In genomic region chr6:13304580-13305255, GRCh38 we compare ENCODE assay signal across 10 cellular contexts. TPM values are rescaled to one million over a fixed set of nuclear protein-coding genes. Genes with fewer than 3 reads are reported as not detected.
DNase-seq lines count a peak whose midpoint lies in the region; ATAC-seq, FAIRE-seq and TF ChIP-seq lines count a peak whose summit lies in the region.
"Had no signal": no experiment of that assay in that cellular context is flagged by ENCODE, and none has a peak within 500 bp of the region (broad histone marks: within the 10 kb centered on the region; RNA-seq: fewer than 3 reads in every experiment).

No MANE protein-coding gene starts in this region.

- peak overlapping the region; percentile 72 for H3K27ac ChIP-seq in astrocyte (ENCODE audit: low read depth, low read length)

- no peaks in the 10 kb centered on the region for H3K9me3 ChIP-seq in astrocyte (ENCODE audit: insufficient read depth, low read depth, low read length)

- TF ChIP-seq CTCF in astrocyte (IDR thresholded peaks at IDR 0.05; ENCODE audit: insufficient read depth, low read depth, low read length) (no peak), osteocyte (IDR thresholded peaks at IDR 0.05) (no peak)

- no peak overlapping the region for H3K4me2 ChIP-seq in astrocyte (ENCODE audit: low read length)

- no peak overlapping the region for H2AFZ ChIP-seq in astrocyte (ENCODE audit: low read depth, low read length)

- ATAC-seq in GM18907 (IDR thresholded peaks at IDR 0.05; ENCODE audit: unreplicated experiment) (peak; percentile 26), HG02759 (IDR thresholded peaks at IDR 0.05; ENCODE audit: unreplicated experiment) (peak; percentile 38)
- ATAC-seq: HCT116 had no signal

- peaks cover 30% of the 10 kb centered on the region for H3K4me1 ChIP-seq in astrocyte (ENCODE audit: insufficient read depth, low read length)

- no peak for FAIRE-seq in astrocyte (lab: Jason Lieb, UNC)

- H3K27ac Mint-ChIP-seq in astrocyte (ENCODE audit: unreplicated experiment) (no peak overlapping the region), osteocyte (ENCODE audit: unreplicated experiment) (no peak overlapping the region)

- H4K20me1 ChIP-seq in astrocyte (ENCODE audit: insufficient read depth, low read length): peaks cover 8% of the 10 kb centered on the region

- no peaks in the 10 kb centered on the region for H3K27me3 ChIP-seq in astrocyte (ENCODE audit: insufficient read depth, low read length)

- H3K9ac ChIP-seq in astrocyte (ENCODE audit: low read length): no peak overlapping the region

- H3K9me3 Mint-ChIP-seq in astrocyte (ENCODE audit: unreplicated experiment) (no peaks in the 10 kb centered on the region), osteocyte (ENCODE audit: unreplicated experiment) (no peaks in the 10 kb centered on the region)

- H3K4me3 Mint-ChIP-seq in astrocyte (ENCODE audit: unreplicated experiment) (no peak overlapping the region), osteocyte (ENCODE audit: unreplicated experiment) (no peak overlapping the region)

- peaks cover 27% of the 10 kb centered on the region for H3K4me1 Mint-ChIP-seq in astrocyte (ENCODE audit: low read depth, unreplicated experiment)
- peaks cover 21% of the 10 kb centered on the region for H3K4me1 Mint-ChIP-seq in osteocyte (ENCODE audit: unreplicated experiment)

- H3K79me2 ChIP-seq in astrocyte (ENCODE audit: insufficient read depth, low read length): peaks cover 2% of the 10 kb centered on the region

- no peak overlapping the region for H3K4me3 ChIP-seq in astrocyte (ENCODE audit: insufficient read depth, low read depth, low read length)

- no peak for DNase-seq in astrocyte (ENCODE audit: low read depth)
- DNase-seq in osteocyte (ENCODE audit: extremely low spot score, unreplicated experiment): peak; percentile 65
- DNase-seq in NCI-H2171 treated with DMSO at 0.1 percent for 48 hours (lab: John Stamatoyannopoulos, UW): no peak
- DNase-seq in stimulated activated naive CD4-positive, alpha-beta T cell (lab: John Stamatoyannopoulos, UW): no peak
- DNase-seq in NCI-H524 (lab: John Stamatoyannopoulos, UW): no peak
- no peak for DNase-seq in SK-N-DZ (ENCODE audit: low spot score)
- DNase-seq: SIG-M5 had no signal

- H3K36me3 Mint-ChIP-seq in astrocyte (ENCODE audit: low read depth, unreplicated experiment) (peaks cover 29% of the 10 kb centered on the region), osteocyte (ENCODE audit: unreplicated experiment) (peaks cover 38% of the 10 kb centered on the region)

- H3K36me3 ChIP-seq in astrocyte (ENCODE audit: insufficient read depth, low read length): peaks cover 22% of the 10 kb centered on the region

- H3K27me3 Mint-ChIP-seq in astrocyte (ENCODE audit: low read depth, unreplicated experiment): no peaks in the 10 kb centered on the region
- H3K27me3 Mint-ChIP-seq in osteocyte (ENCODE audit: unreplicated experiment): no peaks in the 10 kb centered on the region

RNA-seq across cellular contexts. Expression of gene TBC1D7, which starts 23.6 kb away (rescaled TPM):
- total RNA-seq in astrocyte: 27.2 and 27.9 TPM in 2 replicates
- total RNA-seq in osteocyte: 15.3 and 19.9 TPM in 2 replicates
- 33.5 and 42.3 TPM in 2 replicates for polyA plus RNA-seq in SK-N-DZ (2014; cell fraction: cytosol; rRNA removed)
- 26.8 and 32.1 TPM in 2 replicates for polyA plus RNA-seq in SK-N-DZ (2014; cell fraction: nucleus; rRNA removed)
